8 cellular contexts compared by ENCODE assay signal in genomic region chr6:138593100-138593877, GRCh38.
DNase-seq lines count a peak whose midpoint lies in the region; ATAC-seq and TF ChIP-seq lines count a peak whose summit lies in the region.

No MANE protein-coding gene starts in this region.

- peak in 2 of 10 experiments; percentile 1 to 19 for DNase-seq in CD4-positive, alpha-beta T cell
- peak; percentile 79 for DNase-seq in SW480 (ENCODE audit: low spot score)
- no peak for DNase-seq in chondrocyte (ENCODE audit: low spot score)
- DNase-seq in lung microvascular endothelial cell (ENCODE audit: low read depth in 2 of 2), result peak; percentile 95 to 99
- peak; percentile 47 for DNase-seq in stimulated activated naive CD8-positive, alpha-beta T cell treated with anti-CD3 and anti-CD28 coated beads, Interleukin-15, Interleukin-2, amounts not matched to agents 100 U/mL and 50 U/mL, for 24 hours
- DNase-seq in DMS 273 treated with DMSO at 0.1 percent for 48 hours (lab: John Stamatoyannopoulos, UW), result no peak

- TF ChIP-seq CTCF in CD4-positive, alpha-beta T cell (IDR thresholded peaks at IDR 0.05), result no peak
- no peak for TF ChIP-seq CTCF in chondrocyte (IDR thresholded peaks at IDR 0.05)

- CTCF ChIA-PET in CD4-positive, alpha-beta T cell (lab: Charles Lee), result no interaction called here

- POLR2A ChIA-PET in CD4-positive, alpha-beta T cell (lab: Charles Lee), result no interaction called here

- intact Hi-C loops in CD4-positive, alpha-beta T cell (cut with DNase I, micrococcal nuclease), result loop anchor here in 1 of 2 experiments (5.0 kb wide), 1 partner anchor 476 kb away; no protein-coding TSS in a partner anchor

- H3K27me3 ChIP-seq in CD4-positive, alpha-beta T cell (ENCODE audit: control insufficient read depth, insufficient read depth, low read length), result no peaks in the 10 kb centered on the region

- peak overlapping the region; percentile 7 for H3K4me3 Mint-ChIP-seq in CD4-positive, alpha-beta T cell
- H3K4me3 Mint-ChIP-seq in chondrocyte (ENCODE audit: unreplicated experiment), result peak overlapping the region; percentile 66

- H3K27ac Mint-ChIP-seq in CD4-positive, alpha-beta T cell, result no peak overlapping the region
- H3K27ac Mint-ChIP-seq in chondrocyte (ENCODE audit: unreplicated experiment), result peak overlapping the region; percentile 96

- H3K36me3 Mint-ChIP-seq in CD4-positive, alpha-beta T cell (ENCODE audit: low read depth), result no peaks in the 10 kb centered on the region
- H3K36me3 Mint-ChIP-seq in chondrocyte (ENCODE audit: low read depth), result no peaks in the 10 kb centered on the region

- H3K27me3 Mint-ChIP-seq in CD4-positive, alpha-beta T cell, result no peaks in the 10 kb centered on the region
- no peaks in the 10 kb centered on the region for H3K27me3 Mint-ChIP-seq in chondrocyte (ENCODE audit: low read depth)

- no peaks in the 10 kb centered on the region for H3K9me3 ChIP-seq in CD4-positive, alpha-beta T cell (ENCODE audit: control insufficient read depth, low read length)

- no peak overlapping the region for H3K27ac ChIP-seq in CD4-positive, alpha-beta T cell (ENCODE audit: low read depth, low read length)

- no peaks in the 10 kb centered on the region for H3K9me3 Mint-ChIP-seq in CD4-positive, alpha-beta T cell
- no peaks in the 10 kb centered on the region for H3K9me3 Mint-ChIP-seq in chondrocyte (ENCODE audit: low read depth)

- H3K4me1 Mint-ChIP-seq in CD4-positive, alpha-beta T cell (ENCODE audit: low read depth), result peaks cover 20% of the 10 kb centered on the region
- peaks cover 29% of the 10 kb centered on the region for H3K4me1 Mint-ChIP-seq in chondrocyte (ENCODE audit: low read depth)

- peak; percentile 86 for ATAC-seq in CD4-positive, alpha-beta T cell (ENCODE audit: poor library complexity)
- ATAC-seq in GM19467 (IDR thresholded peaks at IDR 0.05; ENCODE audit: unreplicated experiment) (peak; percentile 70), HG03460 (IDR thresholded peaks at IDR 0.05; ENCODE audit: unreplicated experiment) (peak; percentile 73)
- peak; percentile 95 for ATAC-seq in stimulated activated naive CD8-positive, alpha-beta T cell treated with anti-CD3 and anti-CD28 coated beads, Interleukin-15, Interleukin-2, amounts not matched to agents 100 U/mL and 50 U/mL, for 24 hours

Comparison
In these comparisons a context has a peak if more than half of its experiments do, and no peak if none do; other contexts are left out.
1. DNase-seq: peak in SW480 (single experiment), lung microvascular endothelial cell (2 of 2) and stimulated activated naive CD8-positive, alpha-beta T cell treated with anti-CD3 and anti-CD28 coated beads, Interleukin-15, Interleukin-2, amounts not matched to agents 100 U/mL and 50 U/mL, for 24 hours (single experiment); none in chondrocyte (single experiment) and DMS 273 treated with DMSO at 0.1 percent for 48 hours (single experiment).
2. Peak in every context shown above with its lines, with median percentiles within 50 percentile points of each other: ATAC-seq.